19 cellular contexts compared by ENCODE assay signal in the genomic region with DNA sequence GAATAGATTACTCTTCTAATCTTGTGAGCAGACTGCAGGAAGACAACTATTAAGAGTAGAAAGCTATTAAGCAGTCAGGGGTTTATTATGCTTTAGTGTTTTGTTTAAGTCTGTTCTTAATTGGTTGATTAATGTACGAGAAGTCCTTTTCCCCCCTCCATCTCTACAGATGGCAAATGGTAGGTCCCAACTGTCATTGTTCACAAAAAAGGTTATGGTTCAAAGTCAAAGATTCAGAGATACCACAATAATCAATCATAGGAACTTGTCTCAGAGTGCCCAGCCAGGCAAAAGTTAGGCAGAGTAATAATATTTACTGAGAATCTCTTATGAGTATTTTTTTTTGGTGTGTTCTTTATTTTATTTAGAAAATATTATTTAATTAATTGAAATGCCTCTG. TPM values are rescaled to one million over a fixed set of nuclear protein-coding genes. Genes with fewer than 3 reads are reported as not detected.
A peak's percentile ranks its signal among the peaks of the same experiment; 100 is the strongest.
DNase-seq lines count a peak whose midpoint lies in the region; ATAC-seq, FAIRE-seq and TF ChIP-seq lines count a peak whose summit lies in the region.
"Had no signal": no experiment of that assay in that cellular context is flagged by ENCODE, and none has a peak within 500 bp of the region (broad histone marks: within the 10 kb centered on the region; RNA-seq: fewer than 3 reads in every experiment).

No MANE protein-coding gene starts in this region.

- H3K36me3 ChIP-seq in small intestine (ENCODE audit: control insufficient read depth in 2 of 2, insufficient read depth in 2 of 2, low read length in 2 of 2): no peaks in the 10 kb centered on the region
- H3K36me3 ChIP-seq: BE2C had no signal

- H3K4me3 ChIP-seq in small intestine (ENCODE audit: low read depth in 1 of 2, low read length in 2 of 2): no peak overlapping the region

- no peak overlapping the region for H3K27ac ChIP-seq in small intestine (ENCODE audit: low read depth in 1 of 2, low read length in 1 of 2)
- H3K27ac ChIP-seq: 22Rv1 had no signal

- FAIRE-seq in small intestine (lab: Jason Lieb, UNC): no peak

- no peaks in the 10 kb centered on the region for H3K27me3 ChIP-seq in small intestine (ENCODE audit: control insufficient read depth in 2 of 2, insufficient read depth in 2 of 2, low read length in 2 of 2)
- H3K27me3 ChIP-seq: BE2C had no signal

- no peaks in the 10 kb centered on the region for H3K4me1 ChIP-seq in small intestine (ENCODE audit: control insufficient read depth in 2 of 2, insufficient read depth in 1 of 2, low read depth in 1 of 2, low read length in 1 of 2)
- H3K4me1 ChIP-seq: BE2C had no signal

- peak; percentile 37 for DNase-seq in NCI-H1105 treated with DMSO at 0.1 percent for 48 hours (lab: John Stamatoyannopoulos, UW)
- no peak for DNase-seq in NCI-H1105 (lab: John Stamatoyannopoulos, UW)
- DNase-seq in left kidney (ENCODE audit: low read depth, low spot score): peak; percentile 55
- DNase-seq in small intestine: peak; percentile 76
- DNase-seq in activated gamma-delta T cell (lab: John Stamatoyannopoulos, UW): no peak
- DNase-seq in NCI-H510A (lab: John Stamatoyannopoulos, UW): no peak
- DNase-seq: BE2C; Calu3; CD4-positive, alpha-beta memory T cell; DMS53; HCEC 1CT; KG1; NCI-H1092; NCI-H1694; NCI-H526 treated with DMSO at 0.1 percent for 48 hours had no signal

- ATAC-seq in SK-N-SH treated with all-trans-retinoic acid at 6 μM for 48 hours (no peak), HG03565 (IDR thresholded peaks at IDR 0.05; ENCODE audit: unreplicated experiment) (no peak)
- ATAC-seq: Panc1 had no signal

- no peaks in the 10 kb centered on the region for H3K9me3 ChIP-seq in small intestine (ENCODE audit: control insufficient read depth, low read depth)
- H3K9me3 ChIP-seq: BE2C had no signal

- 13 to 42% (median 13%) methylated on average over 1 of the region's 1 CpG for WGBS in small intestine, 3 donors

TF ChIP-seq in SK-N-SH treated with all-trans-retinoic acid at 6 μM for 48 hours, 23 proteins besides CTCF, POLR2A, EP300 and RAD21:
- TF ChIP-seq, protein P1, sequence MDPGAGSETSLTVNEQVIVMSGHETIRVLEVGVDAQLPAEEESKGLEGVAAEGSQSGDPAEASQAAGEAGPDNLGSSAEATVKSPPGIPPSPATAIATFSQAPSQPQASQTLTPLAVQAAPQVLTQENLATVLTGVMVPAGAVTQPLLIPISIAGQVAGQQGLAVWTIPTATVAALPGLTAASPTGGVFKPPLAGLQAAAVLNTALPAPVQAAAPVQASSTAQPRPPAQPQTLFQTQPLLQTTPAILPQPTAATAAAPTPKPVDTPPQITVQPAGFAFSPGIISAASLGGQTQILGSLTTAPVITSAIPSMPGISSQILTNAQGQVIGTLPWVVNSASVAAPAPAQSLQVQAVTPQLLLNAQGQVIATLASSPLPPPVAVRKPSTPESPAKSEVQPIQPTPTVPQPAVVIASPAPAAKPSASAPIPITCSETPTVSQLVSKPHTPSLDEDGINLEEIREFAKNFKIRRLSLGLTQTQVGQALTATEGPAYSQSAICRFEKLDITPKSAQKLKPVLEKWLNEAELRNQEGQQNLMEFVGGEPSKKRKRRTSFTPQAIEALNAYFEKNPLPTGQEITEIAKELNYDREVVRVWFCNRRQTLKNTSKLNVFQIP (CRISPR knock-in tag; IDR thresholded peaks at IDR 0.05; ENCODE audit: borderline replicate concordance, low read depth): no peak
- TF ChIP-seq, protein P2, sequence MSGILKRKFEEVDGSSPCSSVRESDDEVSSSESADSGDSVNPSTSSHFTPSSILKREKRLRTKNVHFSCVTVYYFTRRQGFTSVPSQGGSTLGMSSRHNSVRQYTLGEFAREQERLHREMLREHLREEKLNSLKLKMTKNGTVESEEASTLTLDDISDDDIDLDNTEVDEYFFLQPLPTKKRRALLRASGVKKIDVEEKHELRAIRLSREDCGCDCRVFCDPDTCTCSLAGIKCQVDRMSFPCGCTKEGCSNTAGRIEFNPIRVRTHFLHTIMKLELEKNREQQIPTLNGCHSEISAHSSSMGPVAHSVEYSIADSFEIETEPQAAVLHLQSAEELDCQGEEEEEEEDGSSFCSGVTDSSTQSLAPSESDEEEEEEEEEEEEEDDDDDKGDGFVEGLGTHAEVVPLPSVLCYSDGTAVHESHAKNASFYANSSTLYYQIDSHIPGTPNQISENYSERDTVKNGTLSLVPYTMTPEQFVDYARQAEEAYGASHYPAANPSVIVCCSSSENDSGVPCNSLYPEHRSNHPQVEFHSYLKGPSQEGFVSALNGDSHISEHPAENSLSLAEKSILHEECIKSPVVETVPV (CRISPR knock-in tag; IDR thresholded peaks at IDR 0.05): no peak
- TF ChIP-seq, protein P3, sequence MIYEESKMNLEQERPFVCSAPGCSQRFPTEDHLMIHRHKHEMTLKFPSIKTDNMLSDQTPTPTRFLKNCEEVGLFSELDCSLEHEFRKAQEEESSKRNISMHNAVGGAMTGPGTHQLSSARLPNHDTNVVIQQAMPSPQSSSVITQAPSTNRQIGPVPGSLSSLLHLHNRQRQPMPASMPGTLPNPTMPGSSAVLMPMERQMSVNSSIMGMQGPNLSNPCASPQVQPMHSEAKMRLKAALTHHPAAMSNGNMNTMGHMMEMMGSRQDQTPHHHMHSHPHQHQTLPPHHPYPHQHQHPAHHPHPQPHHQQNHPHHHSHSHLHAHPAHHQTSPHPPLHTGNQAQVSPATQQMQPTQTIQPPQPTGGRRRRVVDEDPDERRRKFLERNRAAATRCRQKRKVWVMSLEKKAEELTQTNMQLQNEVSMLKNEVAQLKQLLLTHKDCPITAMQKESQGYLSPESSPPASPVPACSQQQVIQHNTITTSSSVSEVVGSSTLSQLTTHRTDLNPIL (CRISPR knock-in tag; IDR thresholded peaks at IDR 0.05; ENCODE audit: low read depth): no peak
- TF ChIP-seq BACH2 (CRISPR knock-in tag; IDR thresholded peaks at IDR 0.05; ENCODE audit: borderline replicate concordance): no peak
- TF ChIP-seq SNAI2 (CRISPR knock-in tag; IDR thresholded peaks at IDR 0.05): no peak
- no peak for TF ChIP-seq ZNF565 (CRISPR knock-in tag; conservative IDR thresholded peaks at IDR 0.05; ENCODE audit: low read depth)
- TF ChIP-seq ISL1 (CRISPR knock-in tag; IDR thresholded peaks at IDR 0.05): 0 out of 2 replicates have a peak, but pooled peaks have one; percentile 41

RNA-seq across cellular contexts. Expression of a gene that starts 26.8 kb away (rescaled TPM):
- polyA plus RNA-seq in small intestine: 1 to 10 TPM; 1.6 to 9.7 (median 2.5) TPM

Comparison
In these comparisons a context has a peak if more than half of its experiments do, and no peak if none do; other contexts are left out.
1. DNase-seq: peak in NCI-H1105 treated with DMSO at 0.1 percent for 48 hours (single experiment), left kidney (single experiment) and small intestine (single experiment); none in NCI-H1105 (single experiment), activated gamma-delta T cell (single experiment) and NCI-H510A (single experiment).